Comparison of ENCODE assay signal across 17 cellular contexts in genomic region chr10:59382831-59383295, GRCh38. TPM values are rescaled to one million over a fixed set of nuclear protein-coding genes. Genes with fewer than 3 reads are reported as not detected.
DNase-seq lines count a peak whose midpoint lies in the region; ATAC-seq and TF ChIP-seq lines count a peak whose summit lies in the region.
"Had no signal": no experiment of that assay in that cellular context is flagged by ENCODE, and none has a peak within 500 bp of the region (broad histone marks: within the 10 kb centered on the region; RNA-seq: fewer than 3 reads in every experiment).

No MANE protein-coding gene starts in this region.

- H3K4me1 ChIP-seq in GM23248 (ENCODE audit: insufficient read depth) (peaks cover 20% of the 10 kb centered on the region), right cardiac atrium (ENCODE audit: control insufficient read depth, insufficient read depth, low read length) (no peaks in the 10 kb centered on the region), gastrocnemius medialis (peaks cover 7 to 19% of the 10 kb centered on the region in 2 donors)

- H3K27me3 ChIP-seq in GM23248 (replicated peaks; ENCODE audit: insufficient read depth) (no peaks in the 10 kb centered on the region), right cardiac atrium (ENCODE audit: control insufficient read depth, insufficient read depth) (no peaks in the 10 kb centered on the region), gastrocnemius medialis (no peaks in the 10 kb centered on the region)

- no peak overlapping the region for H3K27ac ChIP-seq in GM23248
- H3K27ac ChIP-seq in right cardiac atrium (ENCODE audit: low read length), result no peak overlapping the region
- peak overlapping the region; percentile 1 to 48 (median 42) for H3K27ac ChIP-seq in gastrocnemius medialis
- H3K27ac ChIP-seq: WERI-Rb-1 had no signal

- peak overlapping the region; percentile 43; the same call in 1 of the 2 replicates for H2AFZ ChIP-seq in GM23248

- no peak overlapping the region for H3K4me2 ChIP-seq in GM23248 (ENCODE audit: unreplicated experiment)

- H3K9me2 ChIP-seq in GM23248 (ENCODE audit: insufficient read depth), result no peaks in the 10 kb centered on the region

- H3K79me2 ChIP-seq in GM23248 (ENCODE audit: insufficient read depth), result no peaks in the 10 kb centered on the region

- 37 to 40% methylated on average over 3 of the region's 3 CpGs for WGBS in GM23248 (ENCODE audit: low coverage in 1 of 2, low lambda C conversion rate in 2 of 2, missing lambda C conversion rate in 2 of 2), 2 experiments
- WGBS in right cardiac atrium, result 40% methylated on average over 3 of the region's 3 CpGs

- TF ChIP-seq CTCF in cardiac fibroblast (IDR thresholded peaks at IDR 0.05; ENCODE audit: low read depth, low read length) (no peak), gastrocnemius medialis (IDR thresholded peaks at IDR 0.05 in 4 of 5, conservative IDR thresholded peaks at IDR 0.05 in 1 of 5) (no peak)

- in situ Hi-C loops in GM23248 (cut with MboI) (no loop called here), gastrocnemius medialis (cut with MboI; ENCODE audit: low sequenced_read_pairs in 4 of 4) (no loop called here)

- no peaks in the 10 kb centered on the region for H3K9me3 ChIP-seq in GM23248 (ENCODE audit: low read depth)
- H3K9me3 ChIP-seq in right cardiac atrium (ENCODE audit: control insufficient read depth, low read length), result no peaks in the 10 kb centered on the region
- H3K9me3 ChIP-seq in gastrocnemius medialis, result no peaks in the 10 kb centered on the region

- no peak overlapping the region for H3K4me3 ChIP-seq in GM23248
- H3K4me3 ChIP-seq in cardiac fibroblast (replicated peaks in 1 of 2; ENCODE audit: low read depth in 2 of 2, low read length in 2 of 2), result no peak overlapping the region
- no peak overlapping the region for H3K4me3 ChIP-seq in right cardiac atrium (ENCODE audit: low read length)
- no peak overlapping the region for H3K4me3 ChIP-seq in gastrocnemius medialis

- peak; percentile 6 for DNase-seq in GM23248
- peak; percentile 60 to 63 for DNase-seq in cardiac fibroblast (ENCODE audit: low read depth in 2 of 2)
- no peak for DNase-seq in right cardiac atrium
- DNase-seq in gastrocnemius medialis, result no peak
- no peak for DNase-seq in NCI-H1436 treated with DMSO at 0.1 percent for 48 hours (lab: John Stamatoyannopoulos, UW)
- DNase-seq in ecto neural progenitor cell (ENCODE audit: low spot score), result no peak
- no peak for DNase-seq in DMS153 treated with DMSO at 0.1 percent for 48 hours (lab: John Stamatoyannopoulos, UW; ENCODE audit: unreplicated experiment)
- DNase-seq: AML-193; DMS153; GOT3; NCI-H1092 treated with DMSO at 0.1 percent for 48 hours; NCI-H510A treated with DMSO at 0.1 percent for 48 hours; SHP77; stimulated activated CD4-positive, alpha-beta T cell treated with anti-CD3 and anti-CD28 coated beads, Interleukin-12 subunit alpha, Interleukin-12 subunit beta, amount 100 ng/mL, for 4 hours; WERI-Rb-1 had no signal

- H3K36me3 ChIP-seq in GM23248 (ENCODE audit: low read depth) (no peaks in the 10 kb centered on the region), gastrocnemius medialis (no peaks in the 10 kb centered on the region)
- H3K36me3 ChIP-seq: WERI-Rb-1 had no signal

- ATAC-seq in right cardiac atrium, result peak; percentile 79 to 88
- ATAC-seq in gastrocnemius medialis, result peak; percentile 63 to 66
- no peak for ATAC-seq in GM21360 (IDR thresholded peaks at IDR 0.05; ENCODE audit: unreplicated experiment)
- ATAC-seq: natural killer cell treated with Interleukin-12 subunit alpha and Interleukin-12 subunit beta and Interleukin-15 and Interleukin-18, amount 100 ng/mL, for 72 hours had no signal

- intact Hi-C loops in right cardiac atrium (cut with DNase I) (no loop called here), gastrocnemius medialis (cut with DNase I; ENCODE audit: low total_unique reads) (no loop called here)

- no peaks in the 10 kb centered on the region for H4K20me1 ChIP-seq in GM23248 (ENCODE audit: insufficient read depth)

- TF ChIP-seq POLR2A in gastrocnemius medialis (IDR thresholded peaks at IDR 0.05), result no peak

- H3F3A ChIP-seq in GM23248 (ENCODE audit: insufficient read depth), result peaks cover 13% of the 10 kb centered on the region

- H3K9ac ChIP-seq in GM23248, result no peak overlapping the region

RNA-seq across cellular contexts. Expression of gene FAM13C, which starts 20.5 kb away (rescaled TPM):
- total RNA-seq in GM23248 (2014; rRNA removed; shearing (Covaris generic)), result 0.51 and 0.54 TPM in 2 replicates
- polyA plus RNA-seq in GM23248 (2016; fragmentation: Nextera tagmentation; extraction: Ambion mirVana), result 0.56 and 0.80 TPM in 2 replicates
- total RNA-seq in right cardiac atrium, result 1 to 10 TPM; 3.2 to 6.8 (median 5.9) TPM
- polyA plus RNA-seq in right cardiac atrium, result 3.4 TPM
- 100 to 1,000 TPM in 1 of 4 donors, 10 to 100 TPM in 2, 1 to 10 TPM in 1; 6.0 to 125 (median 17.6) TPM for total RNA-seq in gastrocnemius medialis
- total RNA-seq: natural killer cell treated with Interleukin-12 subunit alpha and Interleukin-12 subunit beta and Interleukin-15 and Interleukin-18, amount 100 ng/mL, for 72 hours had no signal

Comparison
In these comparisons a context has a peak if more than half of its experiments do, and no peak if none do; other contexts are left out.
1. DNase-seq: peak in GM23248 (single experiment) and cardiac fibroblast (2 of 2); none in right cardiac atrium (0 of 3), gastrocnemius medialis (0 of 2), NCI-H1436 treated with DMSO at 0.1 percent for 48 hours (single experiment), ecto neural progenitor cell (single experiment) and DMS153 treated with DMSO at 0.1 percent for 48 hours (single experiment).
2. H3K27ac ChIP-seq: peak in gastrocnemius medialis (4 of 4); none in GM23248 (single experiment) and right cardiac atrium (single experiment).